26 cellular contexts compared by ENCODE assay signal in the genomic region with DNA sequence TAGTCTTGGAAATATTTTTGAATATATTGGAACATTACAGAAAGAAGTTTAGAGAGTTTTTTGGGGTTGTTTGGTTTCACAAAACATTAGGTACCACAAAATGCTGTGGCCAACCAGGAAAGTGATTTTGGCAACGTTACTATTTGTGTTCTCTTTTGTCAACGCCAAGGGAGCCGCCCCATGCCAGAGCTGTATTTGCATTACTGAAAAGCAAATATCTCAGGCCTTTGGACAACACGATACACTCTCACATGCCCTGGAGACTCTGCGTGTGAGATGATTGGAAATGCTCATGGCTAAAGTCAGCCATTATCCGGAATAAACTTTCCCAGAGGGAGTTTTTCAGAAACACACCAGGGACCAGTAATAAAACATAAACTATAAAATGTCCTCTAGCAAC.
DNase-seq lines count a peak whose midpoint lies in the region; ATAC-seq, FAIRE-seq and TF ChIP-seq lines count a peak whose summit lies in the region.
"Had no signal": no experiment of that assay in that cellular context is flagged by ENCODE, and none has a peak within 500 bp of the region (broad histone marks: within the 10 kb centered on the region; RNA-seq: fewer than 3 reads in every experiment).

No MANE protein-coding gene starts in this region.

- H3K4me1 ChIP-seq in KMS-11 (ENCODE audit: low read depth, poor library complexity, severe bottlenecking) (peaks cover 37% of the 10 kb centered on the region), small intestine (ENCODE audit: control insufficient read depth in 2 of 2, insufficient read depth in 1 of 2, low read depth in 1 of 2, low read length in 1 of 2) (no peaks in the 10 kb centered on the region)
- H3K4me1 ChIP-seq: Caco-2, Peyer's patch had no signal

- H3K36me3 ChIP-seq in KMS-11 (ENCODE audit: insufficient read depth) = no peaks in the 10 kb centered on the region
- H3K36me3 ChIP-seq in small intestine (ENCODE audit: control insufficient read depth in 2 of 2, insufficient read depth in 2 of 2, low read length in 2 of 2) = no peaks in the 10 kb centered on the region
- H3K36me3 ChIP-seq: Peyer's patch had no signal

- no peaks in the 10 kb centered on the region for H3K9me3 ChIP-seq in small intestine (ENCODE audit: control insufficient read depth, low read depth)
- H3K9me3 ChIP-seq: Caco-2, Peyer's patch had no signal

- no peaks in the 10 kb centered on the region for H4K20me1 ChIP-seq in KMS-11 (ENCODE audit: insufficient read depth)

- H3K27ac ChIP-seq in KMS-11 (no peak overlapping the region), VCaP (peak overlapping the region; percentile 94), small intestine (ENCODE audit: low read depth in 1 of 2, low read length in 1 of 2) (no peak overlapping the region)
- H3K27ac ChIP-seq: dorsolateral prefrontal cortex, Peyer's patch had no signal

- ATAC-seq in HG02623 (IDR thresholded peaks at IDR 0.05; ENCODE audit: unreplicated experiment) = no peak
- ATAC-seq: natural killer cell treated with Interleukin-12 subunit alpha and Interleukin-12 subunit beta and Interleukin-15 and Interleukin-18, amount 100 ng/mL, for 72 hours; SK-N-SH treated with all-trans-retinoic acid at 6 μM for 48 hours had no signal

- no peak overlapping the region for H3K9ac ChIP-seq in KMS-11

- no peak for FAIRE-seq in small intestine (lab: Jason Lieb, UNC)
- FAIRE-seq: bronchial epithelial cell, keratinocyte had no signal

- no peaks in the 10 kb centered on the region for H3K27me3 ChIP-seq in KMS-11 (ENCODE audit: insufficient read depth, low read depth)
- H3K27me3 ChIP-seq in small intestine (ENCODE audit: control insufficient read depth in 2 of 2, insufficient read depth in 2 of 2, low read length in 2 of 2) = no peaks in the 10 kb centered on the region
- H3K27me3 ChIP-seq: dorsolateral prefrontal cortex, Peyer's patch had no signal

- WGBS in small intestine, 3 donors = 31 to 54% (median 37%) methylated on average over 6 of the region's 6 CpGs

- peak; percentile 64 for DNase-seq in NCI-H2196 treated with DMSO at 0.1 percent for 48 hours (lab: John Stamatoyannopoulos, UW; ENCODE audit: unreplicated experiment)
- DNase-seq in mucosa of gallbladder (ENCODE audit: low spot score) = peak; percentile 12
- DNase-seq in small intestine = no peak
- DNase-seq in NOMO-1 (lab: John Stamatoyannopoulos, UW; ENCODE audit: unreplicated experiment in 2 of 2) = no peak
- no peak for DNase-seq in amniotic stem cell (lab: John Stamatoyannopoulos, UW)
- DNase-seq: activated CD8-positive, alpha-beta memory T cell treated with anti-CD3 and anti-CD28 coated beads for 24 hours; activated naive CD8-positive, alpha-beta T cell treated with anti-CD3 and anti-CD28 coated beads, Interleukin-2, amount 10 ng/mL, durations not matched to agents 7 days and 5 days; AML-193; Caco-2; dorsolateral prefrontal cortex; GOT3; hypothalamus; Karpas-422; mesendoderm; NCI-H82; Peyer's patch; posterior cingulate gyrus; stimulated activated CD4-positive, alpha-beta T cell treated with anti-CD3 and anti-CD28 coated beads, Interleukin-2, amount 100 ng/mL, for 24 hours; T-helper 9 cell had no signal

- no peaks in the 10 kb centered on the region for H3K79me2 ChIP-seq in KMS-11 (ENCODE audit: insufficient read depth, low read depth)

- no peak overlapping the region for H2AFZ ChIP-seq in KMS-11 (ENCODE audit: low read depth)

- peak overlapping the region; percentile 91; the same call in 1 of the 2 replicates for H3K4me2 ChIP-seq in KMS-11

- TF ChIP-seq CTCF in KMS-11 (conservative IDR thresholded peaks at IDR 0.05; ENCODE audit: low read depth, low read length) = no peak
- no peak for TF ChIP-seq CTCF in VCaP (conservative IDR thresholded peaks at IDR 0.05)

- H3K4me3 ChIP-seq in KMS-11 (IDR thresholded peaks at IDR 0.05; ENCODE audit: insufficient read depth, low read depth, low read length) = no peak overlapping the region
- H3K4me3 ChIP-seq in small intestine (ENCODE audit: low read depth in 1 of 2, low read length in 2 of 2) = no peak overlapping the region
- H3K4me3 ChIP-seq: dorsolateral prefrontal cortex, Peyer's patch had no signal

Comparison
In these comparisons a context has a peak if more than half of its experiments do, and no peak if none do; other contexts are left out.
1. DNase-seq: peak in NCI-H2196 treated with DMSO at 0.1 percent for 48 hours (single experiment) and mucosa of gallbladder (single experiment); none in small intestine (single experiment), NOMO-1 (0 of 2) and amniotic stem cell (single experiment).